ENCODE assay signal across 10 cellular contexts in the genomic region with DNA sequence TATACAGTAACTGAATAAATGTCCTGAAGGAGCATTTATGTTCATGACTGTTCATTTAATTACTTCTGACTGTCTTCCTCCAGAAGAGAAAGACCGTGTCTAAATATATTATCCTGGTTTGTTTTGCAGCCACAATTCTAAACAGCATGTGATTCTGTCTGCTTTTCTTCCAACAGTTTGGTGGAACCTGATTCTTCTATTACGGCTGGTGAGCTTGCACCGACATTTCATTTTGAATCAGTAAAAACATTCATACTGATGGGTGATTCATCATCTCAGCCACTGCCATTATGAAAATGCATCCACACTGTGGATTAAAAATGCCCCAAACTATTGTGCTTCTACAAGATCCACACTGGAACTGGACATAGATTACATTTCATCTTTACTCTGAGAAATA. TPM values are rescaled to one million over a fixed set of nuclear protein-coding genes. Genes with fewer than 3 reads are reported as not detected.
A peak's percentile ranks its signal among the peaks of the same experiment; 100 is the strongest.
DNase-seq lines count a peak whose midpoint lies in the region; ATAC-seq, FAIRE-seq and TF ChIP-seq lines count a peak whose summit lies in the region.
"Had no signal": no experiment of that assay in that cellular context is flagged by ENCODE, and none has a peak within 500 bp of the region (broad histone marks: within the 10 kb centered on the region; RNA-seq: fewer than 3 reads in every experiment).

No MANE protein-coding gene starts in this region.

- H3K4me1 ChIP-seq in right lobe of liver (peaks cover 0 to 37% (median 13%) of the 10 kb centered on the region in 4 donors), HepG2 (ENCODE audit: insufficient read depth, low read length) (peaks cover 20% of the 10 kb centered on the region), osteoblast (ENCODE audit: insufficient read depth, low read length) (peaks cover 38% of the 10 kb centered on the region)

- WGBS in right lobe of liver (ENCODE audit: insufficient coverage, low coverage, low lambda C conversion rate, missing lambda C conversion rate), result 94% methylated on average over 3 of the region's 3 CpGs
- WGBS in HepG2 (ENCODE audit: low lambda C conversion rate), result 94% methylated on average over 3 of the region's 3 CpGs

- no peaks in the 10 kb centered on the region for H3K9me3 ChIP-seq in right lobe of liver
- no peaks in the 10 kb centered on the region for H3K9me3 ChIP-seq in HepG2 (ENCODE audit: low read length)
- no peaks in the 10 kb centered on the region for H3K9me3 ChIP-seq in osteoblast (ENCODE audit: low read depth, low read length)
- H3K9me3 ChIP-seq: tibial artery had no signal

- in situ Hi-C loops in HepG2 (cut with HindIII; ENCODE audit: extremely low pct_ligation_motif_present, low pct_unique_long_range_greater_than_20kb), result no loop called here

- no peaks in the 10 kb centered on the region for H3K27me3 ChIP-seq in right lobe of liver
- H3K27me3 ChIP-seq in HepG2 (ENCODE audit: control insufficient read depth in 1 of 2, insufficient read depth in 2 of 2, low read length in 2 of 2), result no peaks in the 10 kb centered on the region
- no peaks in the 10 kb centered on the region for H3K27me3 ChIP-seq in osteoblast (ENCODE audit: insufficient read depth, low read length)
- H3K27me3 ChIP-seq: tibial artery had no signal

- no peak for TF ChIP-seq RAD21 in HepG2 (CRISPR knock-in tag; IDR thresholded peaks at IDR 0.05)

- peaks cover 4% of the 10 kb centered on the region; the same call in 1 of the 2 replicates for H4K20me1 ChIP-seq in HepG2 (ENCODE audit: insufficient read depth, low read length)
- H4K20me1 ChIP-seq in osteoblast (ENCODE audit: insufficient read depth, low read length), result peaks cover 5% of the 10 kb centered on the region

- H3K4me3 ChIP-seq in right lobe of liver, result no peak overlapping the region
- no peak overlapping the region for H3K4me3 ChIP-seq in HepG2 (replicated peaks in 1 of 3; ENCODE audit: insufficient read depth in 1 of 3, low read depth in 2 of 3, low read length in 3 of 3)
- H3K4me3 ChIP-seq in osteoblast (ENCODE audit: insufficient read depth, low read length), result no peak overlapping the region
- H3K4me3 ChIP-seq: tibial artery had no signal

- H3K9ac ChIP-seq in HepG2 (ENCODE audit: insufficient read depth, low read depth, low read length), result no peak overlapping the region

- H3K4me2 ChIP-seq in HepG2 (ENCODE audit: low read depth, low read length) (no peak overlapping the region), osteoblast (ENCODE audit: insufficient read depth, low read length) (no peak overlapping the region)

- TF ChIP-seq CTCF in right lobe of liver (IDR thresholded peaks at IDR 0.05) (no peak), HepG2 (CRISPR knock-in tag; IDR thresholded peaks at IDR 0.05) (no peak), osteoblast (IDR thresholded peaks at IDR 0.05; ENCODE audit: extremely low read depth, low read depth, low read length) (no peak)

- CTCF ChIA-PET in HepG2 (lab: Yijun Ruan, JAX; ENCODE audit: low intra/inter-chr PET ratio, low total read pairs), result no interaction called here

- TF ChIP-seq EP300 in HepG2 (IDR thresholded peaks at IDR 0.05; ENCODE audit: low read depth in 2 of 2, low read length in 2 of 2) (no peak), HepG2 (CRISPR knock-in tag; IDR thresholded peaks at IDR 0.05; ENCODE audit: borderline replicate concordance) (no peak)

- no TSS peak for BruUV-seq in HepG2 (replicated peaks; lab: Mats Ljungman, UMichigan)

- TF ChIP-seq POLR2A in right lobe of liver (IDR thresholded peaks at IDR 0.05) (no peak), HepG2 (IDR thresholded peaks at IDR 0.05; ENCODE audit: insufficient read depth in 1 of 2, low read depth in 2 of 2, low read length in 2 of 2) (no peak)

- POLR2A ChIA-PET in HepG2 (lab: Yijun Ruan, JAX), result interaction anchor here (2.7 kb wide), 1 partner anchor 17 kb away, joined by 12 read pairs; the partner anchor contains the start of genes IQCK and KNOP1

- intact Hi-C loops in right lobe of liver (cut with DNase I), result no loop called here
- intact Hi-C loops in HepG2 (cut with micrococcal nuclease; ENCODE audit: unreplicated experiment), result loop anchor here (5.0 kb wide), 1 partner anchor 181 kb away; the partner anchor contains the start of gene GPRC5B

- H3K36me3 ChIP-seq in right lobe of liver (peaks cover 0 to 11% (median 6%) of the 10 kb centered on the region in 4 donors), HepG2 (replicated peaks in 1 of 2; ENCODE audit: control insufficient read depth in 1 of 2, insufficient read depth in 2 of 2, low read length in 2 of 2) (peaks cover 25 to 42% of the 10 kb centered on the region in 2 experiments), osteoblast (ENCODE audit: insufficient read depth, low read length) (peaks cover 38% of the 10 kb centered on the region)

- H2AFZ ChIP-seq in HepG2 (ENCODE audit: low read length), result no peak overlapping the region
- no peak overlapping the region for H2AFZ ChIP-seq in osteoblast (ENCODE audit: low read length)

- peak overlapping the region in 2 of 3 donors; percentile 51 to 53 for H3K27ac ChIP-seq in right lobe of liver
- H3K27ac ChIP-seq in HepG2 (ENCODE audit: extremely low read length, insufficient read depth, low read length), result no peak overlapping the region
- peak overlapping the region; percentile 51 for H3K27ac ChIP-seq in osteoblast (ENCODE audit: low read depth, low read length)
- H3K27ac ChIP-seq: WERI-Rb-1 had no signal

- DNase-seq in right lobe of liver (no peak), HepG2 (ENCODE audit: low spot score) (no peak), dedifferentiated amniotic fluid mesenchymal stem cell (ENCODE audit: extremely low spot score) (peak; percentile 77), osteoblast (ENCODE audit: insufficient read length, low spot score, missing footprints) (peak; percentile 88), NCI-H2081 treated with DMSO at 0.1 percent for 48 hours (lab: John Stamatoyannopoulos, UW) (no peak), NCI-H2081 (lab: John Stamatoyannopoulos, UW) (no peak)
- no peak for DNase-seq in activated CD4-positive, CD25-positive, alpha-beta regulatory T cell treated with anti-CD3 and anti-CD28 coated beads, Interleukin-2, amount 50 U/mL, for 72 hours
- DNase-seq: tibial artery, WERI-Rb-1 had no signal

- ATAC-seq in right lobe of liver (no peak), HepG2 (no peak), GM18867 (IDR thresholded peaks at IDR 0.05; ENCODE audit: unreplicated experiment) (no peak)

- no peak for FAIRE-seq in HepG2 (lab: Jason Lieb, UNC)

- no peaks in the 10 kb centered on the region for H3K79me2 ChIP-seq in HepG2 (ENCODE audit: insufficient read depth, low read length)
- peaks cover 2% of the 10 kb centered on the region for H3K79me2 ChIP-seq in osteoblast (ENCODE audit: insufficient read depth, low read length)

RNA-seq across cellular contexts. Expression of gene KNOP1, which starts 16.9 kb away (rescaled TPM):
- total RNA-seq in right lobe of liver (1 to 10 TPM; 3.4 to 9.4 (median 7.3) TPM), HepG2 (2016; rRNA removed; fragmentation: Illumina TruSeq; extraction: Trizol) (57.5 and 80.3 TPM in 2 replicates), osteoblast (10.1 and 15.3 TPM in 2 replicates)
- 13.0 and 17.5 TPM in 2 replicates for total RNA-seq in HepG2 (2016; cell fraction: cytosol; rRNA removed; fragmentation: Illumina TruSeq; extraction: Trizol; ENCODE audit: low read depth)
- 60.4 and 77.7 TPM in 2 replicates for total RNA-seq in HepG2 (2016; cell fraction: insoluble cytoplasmic fraction; rRNA removed; fragmentation: Illumina TruSeq; extraction: Trizol)
- total RNA-seq in HepG2 (2016; cell fraction: membrane; rRNA removed; fragmentation: Illumina TruSeq; extraction: Trizol), result 17.7 and 21.4 TPM in 2 replicates
- total RNA-seq in HepG2 (2016; cell fraction: nucleus; rRNA removed; fragmentation: Illumina TruSeq; extraction: Trizol), result 37.8 and 39.8 TPM in 2 replicates
- polyA plus RNA-seq in HepG2 (2011; rRNA removed), result 20.6 and 21.2 TPM in 2 replicates
- polyA plus RNA-seq in HepG2 (2011; cell fraction: cytosol; rRNA removed), result 11.3 and 14.9 TPM in 2 replicates
- 9.1 and 11.2 TPM in 2 replicates for polyA plus RNA-seq in HepG2 (2011; cell fraction: nucleus; rRNA removed)
- 34.8 and 37.7 TPM in 2 replicates for polyA plus RNA-seq in HepG2 (2012)
- 4.9 and 5.2 TPM in 2 replicates for polyA plus RNA-seq in HepG2 (2016; cell fraction: cytosol; fragmentation: Illumina TruSeq; extraction: Trizol; ENCODE audit: low read depth)
- 78.5 and 79.9 TPM in 2 replicates for polyA plus RNA-seq in HepG2 (2016; cell fraction: insoluble cytoplasmic fraction; fragmentation: Illumina TruSeq; extraction: Trizol; ENCODE audit: low read depth)
- polyA plus RNA-seq in HepG2 (2016; cell fraction: membrane; fragmentation: Illumina TruSeq; extraction: Trizol; ENCODE audit: low read depth), result 9.0 and 11.9 TPM in 2 replicates
- polyA plus RNA-seq in HepG2 (2016; cell fraction: nucleus; fragmentation: Illumina TruSeq; extraction: Trizol; ENCODE audit: insufficient read depth, low read depth), result 45.4 and 46.8 TPM in 2 replicates
- polyA minus RNA-seq in HepG2 (2011; rRNA and poly(A)+ RNA removed; ENCODE audit: low replicate concordance), result 13.7 and 26.8 TPM in 2 replicates
- polyA minus RNA-seq in HepG2 (2011; cell fraction: cytosol; rRNA and poly(A)+ RNA removed), result 6.0 and 8.2 TPM in 2 replicates
- 29.0 and 29.1 TPM in 2 replicates for polyA minus RNA-seq in HepG2 (2011; cell fraction: nucleus; rRNA and poly(A)+ RNA removed)

RNA-seq across cellular contexts. Expression of gene IQCK, which starts 17.0 kb away (rescaled TPM):
- 1 to 10 TPM; 2.0 to 4.7 (median 3.9) TPM for total RNA-seq in right lobe of liver
- 7.3 and 11.9 TPM in 2 replicates for total RNA-seq in HepG2 (2016; rRNA removed; fragmentation: Illumina TruSeq; extraction: Trizol)
- total RNA-seq in HepG2 (2016; cell fraction: cytosol; rRNA removed; fragmentation: Illumina TruSeq; extraction: Trizol; ENCODE audit: low read depth), result 2.5 and 2.7 TPM in 2 replicates
- total RNA-seq in HepG2 (2016; cell fraction: insoluble cytoplasmic fraction; rRNA removed; fragmentation: Illumina TruSeq; extraction: Trizol), result 7.4 and 11.9 TPM in 2 replicates
- total RNA-seq in HepG2 (2016; cell fraction: membrane; rRNA removed; fragmentation: Illumina TruSeq; extraction: Trizol), result 5.6 and 6.6 TPM in 2 replicates
- 8.1 and 9.6 TPM in 2 replicates for total RNA-seq in HepG2 (2016; cell fraction: nucleus; rRNA removed; fragmentation: Illumina TruSeq; extraction: Trizol)
- polyA plus RNA-seq in HepG2 (2011; rRNA removed), result 3.0 and 5.1 TPM in 2 replicates
- 4.6 and 5.2 TPM in 2 replicates for polyA plus RNA-seq in HepG2 (2011; cell fraction: cytosol; rRNA removed)
- polyA plus RNA-seq in HepG2 (2011; cell fraction: nucleus; rRNA removed), result 2.5 TPM in 2 replicates
- polyA plus RNA-seq in HepG2 (2012), result 1.8 and 3.4 TPM in 2 replicates
- 3.8 and 4.9 TPM in 2 replicates for polyA plus RNA-seq in HepG2 (2016; cell fraction: cytosol; fragmentation: Illumina TruSeq; extraction: Trizol; ENCODE audit: low read depth)
- 19.6 and 22.1 TPM in 2 replicates for polyA plus RNA-seq in HepG2 (2016; cell fraction: insoluble cytoplasmic fraction; fragmentation: Illumina TruSeq; extraction: Trizol; ENCODE audit: low read depth)
- 7.3 and 8.3 TPM in 2 replicates for polyA plus RNA-seq in HepG2 (2016; cell fraction: membrane; fragmentation: Illumina TruSeq; extraction: Trizol; ENCODE audit: low read depth)
- polyA plus RNA-seq in HepG2 (2016; cell fraction: nucleus; fragmentation: Illumina TruSeq; extraction: Trizol; ENCODE audit: insufficient read depth, low read depth), result 10.1 and 10.4 TPM in 2 replicates
- 7.0 and 10.3 TPM in 2 replicates for polyA minus RNA-seq in HepG2 (2011; rRNA and poly(A)+ RNA removed; ENCODE audit: low replicate concordance)
- polyA minus RNA-seq in HepG2 (2011; cell fraction: cytosol; rRNA and poly(A)+ RNA removed), result 3.2 TPM in 2 replicates
- 6.8 and 10.3 TPM in 2 replicates for polyA minus RNA-seq in HepG2 (2011; cell fraction: nucleus; rRNA and poly(A)+ RNA removed)
- total RNA-seq in osteoblast, result 8.7 and 9.4 TPM in 2 replicates

Comparison
In these comparisons a context has a peak if more than half of its experiments do, and no peak if none do; other contexts are left out.
1. DNase-seq: peak in dedifferentiated amniotic fluid mesenchymal stem cell (single experiment) and osteoblast (single experiment); none in right lobe of liver (0 of 3), HepG2 (single experiment), activated CD4-positive, CD25-positive, alpha-beta regulatory T cell treated with anti-CD3 and anti-CD28 coated beads, Interleukin-2, amount 50 U/mL, for 72 hours (single experiment), NCI-H2081 treated with DMSO at 0.1 percent for 48 hours (single experiment) and NCI-H2081 (0 of 2).